27 cellular contexts compared by ENCODE assay signal in genomic region chr5:14615365-14615764, GRCh38. TPM values are rescaled to one million over a fixed set of nuclear protein-coding genes. Genes with fewer than 3 reads are reported as not detected.
DNase-seq lines count a peak whose midpoint lies in the region; ATAC-seq and TF ChIP-seq lines count a peak whose summit lies in the region.
"Had no signal": no experiment of that assay in that cellular context is flagged by ENCODE, and none has a peak within 500 bp of the region (broad histone marks: within the 10 kb centered on the region; RNA-seq: fewer than 3 reads in every experiment).

No MANE protein-coding gene starts in this region.

- no peak for ATAC-seq in natural killer cell treated with Interleukin-12 subunit alpha and Interleukin-12 subunit beta and Interleukin-15 and Interleukin-18, amount 100 ng/mL, for 72 hours
- ATAC-seq: activated CD8-positive, alpha-beta memory T cell treated with anti-CD3 and anti-CD28 coated beads, Interleukin-2, amount 10 ng/mL, durations not matched to agents 7 days and 5 days; activated naive CD8-positive, alpha-beta T cell treated with anti-CD3 and anti-CD28 coated beads, Interleukin-2, amount 50 U/mL, for 24 hours; activated T-cell treated with anti-CD3 and anti-CD28 coated beads, Interleukin-2, amount 50 U/mL, for 4 hours; CD8-positive, alpha-beta T cell; left colon had no signal

- no peaks in the 10 kb centered on the region for H3K9me3 Mint-ChIP-seq in glutamatergic neuron (ENCODE audit: unreplicated experiment)
- no peaks in the 10 kb centered on the region for H3K9me3 Mint-ChIP-seq in natural killer cell treated with Interleukin-12 subunit alpha and Interleukin-12 subunit beta and Interleukin-15 and Interleukin-18, amount 100 ng/mL, for 72 hours
- H3K9me3 Mint-ChIP-seq: activated CD4-positive, alpha-beta T cell treated with anti-CD3 and anti-CD28 coated beads, Interleukin-2, amount 10 ng/mL, durations not matched to agents 24 days and 14 days; activated naive CD8-positive, alpha-beta T cell treated with anti-CD3 and anti-CD28 coated beads, Interleukin-2, amount 50 U/mL, for 24 hours; immature natural killer cell; nephron had no signal

- DNase-seq in COLO668 (lab: John Stamatoyannopoulos, UW; ENCODE audit: unreplicated experiment) (peak; percentile 75), DMS53 treated with DMSO at 0.1 percent for 48 hours (lab: John Stamatoyannopoulos, UW; ENCODE audit: unreplicated experiment) (peak; percentile 99), NCI-H2081 treated with DMSO at 0.1 percent for 48 hours (lab: John Stamatoyannopoulos, UW) (peak; percentile 66), SHP77 (lab: John Stamatoyannopoulos, UW) (peak; percentile 89 to 90), glutamatergic neuron (no peak), GDM1 (lab: John Stamatoyannopoulos, UW) (no peak)
- no peak for DNase-seq in natural killer cell treated with Interleukin-12 subunit alpha and Interleukin-12 subunit beta and Interleukin-15 and Interleukin-18, amount 100 ng/mL, for 72 hours (ENCODE audit: low spot score)
- DNase-seq: activated CD4-positive, alpha-beta T cell treated with anti-CD3 and anti-CD28 coated beads, Interleukin-2, amount 10 ng/mL, durations not matched to agents 24 days and 14 days; activated CD8-positive, alpha-beta memory T cell treated with anti-CD3 and anti-CD28 coated beads, Interleukin-2, amount 10 ng/mL, durations not matched to agents 7 days and 5 days; activated gamma-delta T cell treated with Interleukin-2 at 50 U/mL for 16 hours; activated naive CD8-positive, alpha-beta T cell treated with anti-CD3 and anti-CD28 coated beads, Interleukin-2, amount 50 U/mL, for 24 hours; activated T-cell treated with anti-CD3 and anti-CD28 coated beads, Interleukin-2, amount 50 U/mL, for 4 hours; BE2C; CD8-positive, alpha-beta T cell; DMS79 treated with DMSO at 0.1 percent for 48 hours; effector CD8-positive, alpha-beta T cell; GF-D8; immature natural killer cell; Karpas-422; left colon; MV-4-11; NCI-H187 treated with DMSO at 0.1 percent for 48 hours; sigmoid colon; stimulated activated CD4-positive, alpha-beta T cell treated with anti-CD3 and anti-CD28 coated beads, Interleukin-12 subunit alpha, Interleukin-12 subunit beta, amount 100 ng/mL, for 4 hours; stimulated activated CD4-positive, alpha-beta T cell treated with anti-CD3 and anti-CD28 coated beads, Interleukin-2, amount 100 ng/mL, for 48 hours; tibial artery had no signal

- H3K27ac Mint-ChIP-seq in glutamatergic neuron (ENCODE audit: unreplicated experiment) = no peak overlapping the region
- no peak overlapping the region for H3K27ac Mint-ChIP-seq in natural killer cell treated with Interleukin-12 subunit alpha and Interleukin-12 subunit beta and Interleukin-15 and Interleukin-18, amount 100 ng/mL, for 72 hours
- H3K27ac Mint-ChIP-seq: activated CD4-positive, alpha-beta T cell treated with anti-CD3 and anti-CD28 coated beads, Interleukin-2, amount 10 ng/mL, durations not matched to agents 24 days and 14 days; activated CD8-positive, alpha-beta memory T cell treated with anti-CD3 and anti-CD28 coated beads, Interleukin-2, amount 10 ng/mL, durations not matched to agents 7 days and 5 days; activated naive CD8-positive, alpha-beta T cell treated with anti-CD3 and anti-CD28 coated beads, Interleukin-2, amount 50 U/mL, for 24 hours; CD8-positive, alpha-beta T cell; immature natural killer cell; nephron had no signal

- peaks cover 5% of the 10 kb centered on the region for H3K4me1 Mint-ChIP-seq in glutamatergic neuron (ENCODE audit: low read depth, unreplicated experiment)
- no peaks in the 10 kb centered on the region for H3K4me1 Mint-ChIP-seq in natural killer cell treated with Interleukin-12 subunit alpha and Interleukin-12 subunit beta and Interleukin-15 and Interleukin-18, amount 100 ng/mL, for 72 hours (ENCODE audit: low read depth in 2 of 2)
- H3K4me1 Mint-ChIP-seq: activated CD4-positive, alpha-beta T cell treated with anti-CD3 and anti-CD28 coated beads, Interleukin-2, amount 10 ng/mL, durations not matched to agents 24 days and 14 days; activated naive CD8-positive, alpha-beta T cell treated with anti-CD3 and anti-CD28 coated beads, Interleukin-2, amount 50 U/mL, for 24 hours; immature natural killer cell; nephron had no signal

- H3K36me3 Mint-ChIP-seq in glutamatergic neuron (ENCODE audit: unreplicated experiment) = no peaks in the 10 kb centered on the region
- peaks cover 24% of the 10 kb centered on the region for H3K36me3 Mint-ChIP-seq in natural killer cell treated with Interleukin-12 subunit alpha and Interleukin-12 subunit beta and Interleukin-15 and Interleukin-18, amount 100 ng/mL, for 72 hours

- H3K27me3 Mint-ChIP-seq in glutamatergic neuron (ENCODE audit: unreplicated experiment) = peaks cover 2% of the 10 kb centered on the region
- H3K27me3 Mint-ChIP-seq in natural killer cell treated with Interleukin-12 subunit alpha and Interleukin-12 subunit beta and Interleukin-15 and Interleukin-18, amount 100 ng/mL, for 72 hours = no peaks in the 10 kb centered on the region
- H3K27me3 Mint-ChIP-seq: activated CD4-positive, alpha-beta T cell treated with anti-CD3 and anti-CD28 coated beads, Interleukin-2, amount 10 ng/mL, durations not matched to agents 24 days and 14 days; activated CD8-positive, alpha-beta memory T cell treated with anti-CD3 and anti-CD28 coated beads, Interleukin-2, amount 10 ng/mL, durations not matched to agents 7 days and 5 days had no signal

- H3K4me3 Mint-ChIP-seq in glutamatergic neuron (ENCODE audit: unreplicated experiment) = no peak overlapping the region
- H3K4me3 Mint-ChIP-seq in natural killer cell treated with Interleukin-12 subunit alpha and Interleukin-12 subunit beta and Interleukin-15 and Interleukin-18, amount 100 ng/mL, for 72 hours = no peak overlapping the region
- H3K4me3 Mint-ChIP-seq: activated CD4-positive, alpha-beta T cell treated with anti-CD3 and anti-CD28 coated beads, Interleukin-2, amount 10 ng/mL, durations not matched to agents 24 days and 14 days; activated CD8-positive, alpha-beta memory T cell treated with anti-CD3 and anti-CD28 coated beads, Interleukin-2, amount 10 ng/mL, durations not matched to agents 7 days and 5 days; activated naive CD8-positive, alpha-beta T cell treated with anti-CD3 and anti-CD28 coated beads, Interleukin-2, amount 50 U/mL, for 24 hours; activated T-cell treated with anti-CD3 and anti-CD28 coated beads, Interleukin-2, amount 50 U/mL, for 4 hours; CD8-positive, alpha-beta T cell; immature natural killer cell; nephron had no signal

- TF ChIP-seq CTCF in glutamatergic neuron (IDR thresholded peaks at IDR 0.05; ENCODE audit: partially characterized antibody, unreplicated experiment) = no peak

RNA-seq across cellular contexts. Expression of gene OTULINL, which starts 33.8 kb away (rescaled TPM):
- total RNA-seq in glutamatergic neuron (ENCODE audit: unreplicated experiment) = 14.4 TPM
- total RNA-seq in natural killer cell treated with Interleukin-12 subunit alpha and Interleukin-12 subunit beta and Interleukin-15 and Interleukin-18, amount 100 ng/mL, for 72 hours = 10 to 100 TPM; 10.7 to 14.6 TPM

RNA-seq across cellular contexts. Expression of gene OTULIN, which starts 49.2 kb away (rescaled TPM):
- total RNA-seq in glutamatergic neuron (ENCODE audit: unreplicated experiment) = 17.7 TPM
- 100 to 1,000 TPM; 111 to 135 TPM for total RNA-seq in natural killer cell treated with Interleukin-12 subunit alpha and Interleukin-12 subunit beta and Interleukin-15 and Interleukin-18, amount 100 ng/mL, for 72 hours

Comparison
In these comparisons a context has a peak if more than half of its experiments do, and no peak if none do; other contexts are left out.
1. DNase-seq: peak in COLO668 (single experiment), DMS53 treated with DMSO at 0.1 percent for 48 hours (single experiment), NCI-H2081 treated with DMSO at 0.1 percent for 48 hours (single experiment) and SHP77 (2 of 2); none in glutamatergic neuron (single experiment), GDM1 (single experiment) and natural killer cell treated with Interleukin-12 subunit alpha and Interleukin-12 subunit beta and Interleukin-15 and Interleukin-18, amount 100 ng/mL, for 72 hours (single experiment).